ENCODE assay signal across 21 cellular contexts in the genomic region with DNA sequence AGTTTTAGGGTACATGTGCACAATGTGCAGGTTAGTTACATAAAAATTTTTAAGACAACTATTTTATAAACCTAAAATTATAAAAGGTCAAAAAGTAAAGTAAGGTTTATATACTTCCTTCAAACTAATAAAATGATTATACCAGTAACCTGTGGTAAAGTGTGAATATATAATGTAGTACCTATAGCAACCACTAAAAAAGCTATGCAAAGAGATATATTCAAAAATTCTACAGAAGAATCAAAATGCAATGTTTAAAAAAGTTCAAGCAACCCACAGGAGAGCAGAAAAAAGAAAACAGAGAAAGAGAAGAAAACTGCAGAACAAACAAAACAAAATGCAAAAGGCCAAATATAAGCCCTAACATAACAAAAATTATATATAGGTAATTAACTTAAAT.
"Had no signal": no experiment of that assay in that cellular context is flagged by ENCODE, and none has a peak within 500 bp of the region (broad histone marks: within the 10 kb centered on the region; RNA-seq: fewer than 3 reads in every experiment).

No MANE protein-coding gene starts in this region.

- H3K36me3 ChIP-seq: SJSA1 had no signal

- H3K9me3 ChIP-seq: SJSA1 had no signal

- H3K4me3 ChIP-seq: SJSA1, SK-N-MC had no signal

- H3K27me3 ChIP-seq: SJSA1 had no signal

- H3K27ac ChIP-seq: SJSA1, SK-N-MC had no signal

- DNase-seq: IMR-90, Karpas-422, KG1, MM.1S, NCI-H1092 treated with DMSO at 0.1 percent for 48 hours, NCI-H1436, NCI-H187, NCI-H2029, NCI-H2081 treated with DMSO at 0.1 percent for 48 hours, NCI-H2171, NCI-H226, NCI-H446, NCI-H510A, NCI-H524 treated with DMSO at 0.1 percent for 48 hours, NCI-H69, NCI-H774, Right ventricle myocardium superior, RPMI8226, SIG-M5 had no signal

- H3K4me1 ChIP-seq: SJSA1 had no signal
